In the genomic region with DNA sequence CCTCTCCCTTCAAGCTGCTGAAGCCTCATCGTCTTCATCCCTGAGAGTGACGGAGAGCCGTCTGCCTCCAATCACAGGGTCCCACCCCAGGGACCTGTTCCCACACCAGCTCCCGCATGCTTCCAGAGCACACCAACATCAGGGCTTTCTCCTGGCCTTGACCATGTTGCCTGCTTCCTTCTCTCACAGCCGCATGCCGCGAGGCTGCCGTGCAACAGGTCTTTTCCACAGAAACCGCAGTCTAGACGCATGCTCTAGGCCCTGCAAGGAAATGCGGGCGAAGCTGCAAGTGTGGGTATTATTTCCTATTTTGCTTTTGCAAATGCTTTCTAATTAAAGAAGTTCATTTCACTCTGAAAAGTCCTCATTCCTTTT, we compare ENCODE assay signal across 1 cellular context.
TF ChIP-seq lines count a peak whose summit lies in the region.

No MANE protein-coding gene starts in this region.

TF ChIP-seq in SK-N-SH treated with all-trans-retinoic acid at 6 μM for 48 hours, 23 proteins besides CTCF, POLR2A, EP300 and RAD21 (continued from another document):
- TF ChIP-seq, protein P1, sequence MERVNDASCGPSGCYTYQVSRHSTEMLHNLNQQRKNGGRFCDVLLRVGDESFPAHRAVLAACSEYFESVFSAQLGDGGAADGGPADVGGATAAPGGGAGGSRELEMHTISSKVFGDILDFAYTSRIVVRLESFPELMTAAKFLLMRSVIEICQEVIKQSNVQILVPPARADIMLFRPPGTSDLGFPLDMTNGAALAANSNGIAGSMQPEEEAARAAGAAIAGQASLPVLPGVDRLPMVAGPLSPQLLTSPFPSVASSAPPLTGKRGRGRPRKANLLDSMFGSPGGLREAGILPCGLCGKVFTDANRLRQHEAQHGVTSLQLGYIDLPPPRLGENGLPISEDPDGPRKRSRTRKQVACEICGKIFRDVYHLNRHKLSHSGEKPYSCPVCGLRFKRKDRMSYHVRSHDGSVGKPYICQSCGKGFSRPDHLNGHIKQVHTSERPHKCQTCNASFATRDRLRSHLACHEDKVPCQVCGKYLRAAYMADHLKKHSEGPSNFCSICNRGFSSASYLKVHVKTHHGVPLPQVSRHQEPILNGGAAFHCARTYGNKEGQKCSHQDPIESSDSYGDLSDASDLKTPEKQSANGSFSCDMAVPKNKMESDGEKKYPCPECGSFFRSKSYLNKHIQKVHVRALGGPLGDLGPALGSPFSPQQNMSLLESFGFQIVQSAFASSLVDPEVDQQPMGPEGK (CRISPR knock-in tag; IDR thresholded peaks at IDR 0.05; ENCODE audit: borderline replicate concordance): no peak
- TF ChIP-seq ZNF8 (CRISPR knock-in tag; IDR thresholded peaks at IDR 0.05) (no peak), ISL1 (CRISPR knock-in tag; IDR thresholded peaks at IDR 0.05) (no peak), PPARA (CRISPR knock-in tag; IDR thresholded peaks at IDR 0.05; ENCODE audit: borderline replicate concordance) (no peak), OSR1 (CRISPR knock-in tag; IDR thresholded peaks at IDR 0.05) (no peak), TOX (CRISPR knock-in tag; IDR thresholded peaks at IDR 0.05; ENCODE audit: borderline replicate concordance) (no peak), RARB (CRISPR knock-in tag; IDR thresholded peaks at IDR 0.05) (no peak)
TF ChIP-seq in SK-N-SH treated with all-trans-retinoic acid at 6 μM for 48 hours: peak in this region for 0.
